Comparison of ENCODE assay signal across 10 cellular contexts in the genomic region with DNA sequence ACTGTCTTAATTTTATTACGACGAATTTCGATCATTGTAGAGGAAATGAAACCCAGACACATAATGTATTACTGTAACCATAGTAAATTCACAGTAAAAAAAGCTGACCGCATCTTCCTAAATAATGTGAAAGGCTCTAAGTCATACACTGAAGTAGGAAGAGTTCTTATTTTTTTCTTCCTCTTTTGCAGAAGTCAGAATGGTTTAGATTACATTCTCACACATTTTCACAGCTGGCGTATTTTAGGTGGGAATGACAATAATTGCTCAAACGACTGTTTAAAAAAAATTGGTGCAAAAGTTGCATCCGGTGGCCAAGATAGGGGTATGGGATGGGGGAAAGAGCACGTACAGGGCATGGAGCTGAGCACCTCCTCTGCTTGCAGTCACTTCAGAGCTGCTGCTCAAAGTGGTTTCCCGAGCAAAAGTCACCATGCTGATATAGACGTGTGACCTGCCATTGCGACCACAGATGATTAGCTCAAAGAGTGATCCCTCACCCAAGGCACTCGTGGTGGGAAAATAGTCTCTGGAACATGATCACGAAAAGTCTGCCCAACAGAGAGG. TPM values are rescaled to one million over a fixed set of nuclear protein-coding genes. Genes with fewer than 3 reads are reported as not detected.
DNase-seq lines count a peak whose midpoint lies in the region; ATAC-seq and TF ChIP-seq lines count a peak whose summit lies in the region.
"Had no signal": no experiment of that assay in that cellular context is flagged by ENCODE, and none has a peak within 500 bp of the region (broad histone marks: within the 10 kb centered on the region; RNA-seq: fewer than 3 reads in every experiment).

No MANE protein-coding gene starts in this region.

- H3K36me3 ChIP-seq in esophagus squamous epithelium (no peaks in the 10 kb centered on the region), SJCRH30 (no peaks in the 10 kb centered on the region)

- WGBS in esophagus squamous epithelium, 2 donors: 61 to 71% methylated on average over 13 of the region's 13 CpGs

- H3K4me3 ChIP-seq in esophagus squamous epithelium (no peak overlapping the region), SJCRH30 (no peak overlapping the region)

- intact Hi-C loops in esophagus squamous epithelium (cut with DNase I): no loop called here

- no peak for TF ChIP-seq CTCF in esophagus squamous epithelium (IDR thresholded peaks at IDR 0.05)

- H3K9me3 ChIP-seq in esophagus squamous epithelium (no peaks in the 10 kb centered on the region), SJCRH30 (replicated peaks) (no peaks in the 10 kb centered on the region)

- peak; percentile 62 for ATAC-seq in GM18520 (IDR thresholded peaks at IDR 0.05; ENCODE audit: unreplicated experiment)
- ATAC-seq in GM21529 (IDR thresholded peaks at IDR 0.05; ENCODE audit: unreplicated experiment): peak; percentile 76
- peak; percentile 86 for ATAC-seq in HG03432 (IDR thresholded peaks at IDR 0.05; ENCODE audit: unreplicated experiment)

- H3K4me1 ChIP-seq in esophagus squamous epithelium (no peaks in the 10 kb centered on the region), SJCRH30 (no peaks in the 10 kb centered on the region)

- TF ChIP-seq POLR2A in esophagus squamous epithelium (IDR thresholded peaks at IDR 0.05): no peak

- H3K27me3 ChIP-seq in esophagus squamous epithelium (no peaks in the 10 kb centered on the region), SJCRH30 (no peaks in the 10 kb centered on the region)

- no peak overlapping the region for H3K27ac ChIP-seq in esophagus squamous epithelium
- no peak overlapping the region for H3K27ac ChIP-seq in SJCRH30
- H3K27ac ChIP-seq: KMS-11 had no signal

- peak; percentile 50 for DNase-seq in germinal center (ENCODE audit: low spot score)
- DNase-seq in SHP77 treated with DMSO at 0.1 percent for 48 hours (lab: John Stamatoyannopoulos, UW): no peak
- no peak for DNase-seq in esophagus squamous epithelium (lab: John Stamatoyannopoulos, UW)
- no peak for DNase-seq in activated CD4-positive, CD25-positive, alpha-beta regulatory T cell treated with anti-CD3 and anti-CD28 coated beads, Interleukin-2, amount 50 U/mL, for 72 hours
- DNase-seq in SJCRH30: no peak

RNA-seq across cellular contexts. Expression of a gene that starts 35.3 kb away (rescaled TPM):
- total RNA-seq in esophagus squamous epithelium: not detected
- not detected in 2 replicates for total RNA-seq in SJCRH30 (2014; rRNA removed; shearing (Covaris generic))

RNA-seq across cellular contexts. Expression of a gene that starts 45.4 kb away (rescaled TPM):
- 1 to 10 TPM in 1 of 4 donors, under 1 TPM in 1, not detected in 2; 0.35 to 1.1 TPM for total RNA-seq in esophagus squamous epithelium
- total RNA-seq in SJCRH30 (2014; rRNA removed; shearing (Covaris generic)): not detected in 2 replicates
- total RNA-seq: epithelial cell of proximal tubule had no signal
